8 cellular contexts compared by ENCODE assay signal in the genomic region with DNA sequence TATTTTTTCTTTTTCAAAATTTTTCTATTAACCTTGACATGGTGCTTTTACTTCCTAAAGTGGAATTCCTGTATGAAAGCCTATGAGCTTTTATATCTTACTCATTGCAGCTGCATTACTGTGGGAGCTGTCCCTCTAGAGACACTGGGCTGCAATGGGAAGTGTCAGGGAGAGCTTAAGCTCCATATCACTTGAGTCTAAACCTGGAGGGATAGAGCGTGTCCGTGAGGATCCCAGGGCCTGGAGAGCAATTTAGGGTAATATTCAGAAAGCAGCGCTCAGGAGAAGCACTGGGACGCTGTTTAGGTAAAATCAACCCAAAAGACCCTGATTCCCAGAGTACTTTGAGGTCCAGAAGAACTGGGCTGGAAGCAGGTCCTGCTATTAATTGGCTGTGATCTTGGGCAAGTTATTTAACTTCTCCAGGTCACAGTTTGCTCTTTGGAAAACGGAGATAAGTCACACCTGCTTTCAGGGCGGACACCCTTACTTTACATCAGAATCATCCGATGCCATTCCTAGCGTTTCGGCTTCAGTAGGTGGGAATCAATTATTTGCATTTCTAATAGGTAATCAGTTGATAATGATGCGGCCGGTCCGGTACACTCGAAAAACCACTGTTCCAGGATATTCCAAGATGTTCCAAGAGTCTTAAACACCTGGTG. TPM values are rescaled to one million over a fixed set of nuclear protein-coding genes. Genes with fewer than 3 reads are reported as not detected.
DNase-seq lines count a peak whose midpoint lies in the region; ATAC-seq and TF ChIP-seq lines count a peak whose summit lies in the region.

No MANE protein-coding gene starts in this region.

- H3K36me3 Mint-ChIP-seq in CD8-positive, alpha-beta T cell, result peaks cover 12% of the 10 kb centered on the region

- no peak for DNase-seq in CD8-positive, alpha-beta T cell
- DNase-seq in LHCN-M2 (ENCODE audit: low read depth), result peak; percentile 25
- DNase-seq in dorsolateral prefrontal cortex, result no peak
- DNase-seq in retina, result no peak
- no peak for DNase-seq in GM10266 (ENCODE audit: extremely low spot score)
- DNase-seq in caudate nucleus (lab: John Stamatoyannopoulos, UW), result no peak

- no peak overlapping the region for H3K27ac ChIP-seq in CD8-positive, alpha-beta T cell (ENCODE audit: low read depth, low read length)
- H3K27ac ChIP-seq in dorsolateral prefrontal cortex, result peak overlapping the region in 5 of 59 donors; percentile 31 to 72 (median 61)
- H3K27ac ChIP-seq in caudate nucleus (ENCODE audit: low read depth, low read length), result no peak overlapping the region

- CTCF ChIA-PET in CD8-positive, alpha-beta T cell (lab: Charles Lee), result interaction anchor here (2.3 kb wide), 1 partner anchor 78 kb away, joined by 9 read pairs; no protein-coding TSS in a partner anchor

- intact Hi-C loops in CD8-positive, alpha-beta T cell (cut with DNase I, micrococcal nuclease), result loop anchor here (1.0 to 5.0 kb wide), 7 partner anchors 78 to 1231 kb away; a partner anchor contains a TSS
- intact Hi-C loops in dorsolateral prefrontal cortex (cut with DNase I), result loop anchor here in 1 of 2 donors (5.0 kb wide), 1 partner anchor 79 kb away; no protein-coding TSS in a partner anchor

- H3K4me1 ChIP-seq in CD8-positive, alpha-beta T cell (ENCODE audit: insufficient read depth, low read length), result peaks cover 14% of the 10 kb centered on the region
- H3K4me1 ChIP-seq in neuron (ENCODE audit: insufficient read depth, low read length), result peaks cover 12% of the 10 kb centered on the region

- H3K27me3 Mint-ChIP-seq in CD8-positive, alpha-beta T cell (ENCODE audit: low read depth), result no peaks in the 10 kb centered on the region

- POLR2A ChIA-PET in CD8-positive, alpha-beta T cell (lab: Charles Lee), result interaction anchor here (1.1 to 1.6 kb wide), 5 partner anchors 10 to 123 kb away, joined by 3 to 7 read pairs (median 4); a partner anchor contains a TSS

- H3K4me3 Mint-ChIP-seq in CD8-positive, alpha-beta T cell, result peak overlapping the region; percentile 89

- H3K4me1 Mint-ChIP-seq in CD8-positive, alpha-beta T cell (ENCODE audit: low read depth), result peaks cover 27% of the 10 kb centered on the region

- H3K27me3 ChIP-seq in CD8-positive, alpha-beta T cell (ENCODE audit: insufficient read depth, low read length), result no peaks in the 10 kb centered on the region
- H3K27me3 ChIP-seq in dorsolateral prefrontal cortex, result no peaks in the 10 kb centered on the region
- no peaks in the 10 kb centered on the region for H3K27me3 ChIP-seq in neuron (ENCODE audit: insufficient read depth, low read length)

- no peaks in the 10 kb centered on the region for H3K9me3 ChIP-seq in CD8-positive, alpha-beta T cell (ENCODE audit: low read length)
- no peaks in the 10 kb centered on the region for H3K9me3 ChIP-seq in neuron (ENCODE audit: low read length)

- H2AFZ ChIP-seq in neuron (ENCODE audit: low read depth, low read length), result peak overlapping the region; percentile 94

- peak overlapping the region; percentile 81 for H3K4me3 ChIP-seq in CD8-positive, alpha-beta T cell (ENCODE audit: low read depth, low read length)
- H3K4me3 ChIP-seq in dorsolateral prefrontal cortex (peak overlapping the region; percentile 73 to 99 (median 91)), neuron (ENCODE audit: low read length) (peak overlapping the region; percentile 58)

- no peak overlapping the region for H3K27ac Mint-ChIP-seq in CD8-positive, alpha-beta T cell

- TF ChIP-seq CTCF in CD8-positive, alpha-beta T cell (IDR thresholded peaks at IDR 0.05), result no peak
- TF ChIP-seq CTCF in dorsolateral prefrontal cortex (IDR thresholded peaks at IDR 0.05 in 54 of 56, conservative IDR thresholded peaks at IDR 0.05 in 2 of 56; ENCODE audit: low read depth in 1 of 56, partially characterized antibody in 56 of 56), result no peak
- TF ChIP-seq CTCF in GM10266 (IDR thresholded peaks at IDR 0.05; ENCODE audit: control insufficient read depth, insufficient read depth, low read depth, missing control alignments), result no peak

- no peaks in the 10 kb centered on the region for H3K9me3 Mint-ChIP-seq in CD8-positive, alpha-beta T cell

- H3K36me3 ChIP-seq in CD8-positive, alpha-beta T cell (ENCODE audit: insufficient read depth, low read length), result peaks cover 3% of the 10 kb centered on the region
- peaks cover 19% of the 10 kb centered on the region for H3K36me3 ChIP-seq in neuron (ENCODE audit: insufficient read depth, low read length)

- no peak for ATAC-seq in CD8-positive, alpha-beta T cell
- no peak for ATAC-seq in GM21825 (IDR thresholded peaks at IDR 0.05; ENCODE audit: unreplicated experiment)

RNA-seq across cellular contexts. Expression of a gene that starts 0.6 kb away (rescaled TPM):
- 100 to 1,000 TPM; 149 TPM for total RNA-seq in CD8-positive, alpha-beta T cell
- 239 and 270 TPM in 2 replicates for total RNA-seq in LHCN-M2 (2014; rRNA removed)
- 330 TPM for polyA plus RNA-seq in LHCN-M2 (2012)
- total RNA-seq in dorsolateral prefrontal cortex, result 100 to 1,000 TPM in 93 of 120 experiments, 10 to 100 TPM in 27; 88.7 to 138 (median 107) TPM

RNA-seq across cellular contexts. Expression of a gene that starts 11.8 kb away (rescaled TPM):
- not detected for total RNA-seq in CD8-positive, alpha-beta T cell
- not detected in 2 replicates for total RNA-seq in LHCN-M2 (2014; rRNA removed)
- polyA plus RNA-seq in LHCN-M2 (2012), result not detected
- not detected for total RNA-seq in dorsolateral prefrontal cortex
